Comparison of ENCODE assay signal across 1 cellular context in the genomic region with DNA sequence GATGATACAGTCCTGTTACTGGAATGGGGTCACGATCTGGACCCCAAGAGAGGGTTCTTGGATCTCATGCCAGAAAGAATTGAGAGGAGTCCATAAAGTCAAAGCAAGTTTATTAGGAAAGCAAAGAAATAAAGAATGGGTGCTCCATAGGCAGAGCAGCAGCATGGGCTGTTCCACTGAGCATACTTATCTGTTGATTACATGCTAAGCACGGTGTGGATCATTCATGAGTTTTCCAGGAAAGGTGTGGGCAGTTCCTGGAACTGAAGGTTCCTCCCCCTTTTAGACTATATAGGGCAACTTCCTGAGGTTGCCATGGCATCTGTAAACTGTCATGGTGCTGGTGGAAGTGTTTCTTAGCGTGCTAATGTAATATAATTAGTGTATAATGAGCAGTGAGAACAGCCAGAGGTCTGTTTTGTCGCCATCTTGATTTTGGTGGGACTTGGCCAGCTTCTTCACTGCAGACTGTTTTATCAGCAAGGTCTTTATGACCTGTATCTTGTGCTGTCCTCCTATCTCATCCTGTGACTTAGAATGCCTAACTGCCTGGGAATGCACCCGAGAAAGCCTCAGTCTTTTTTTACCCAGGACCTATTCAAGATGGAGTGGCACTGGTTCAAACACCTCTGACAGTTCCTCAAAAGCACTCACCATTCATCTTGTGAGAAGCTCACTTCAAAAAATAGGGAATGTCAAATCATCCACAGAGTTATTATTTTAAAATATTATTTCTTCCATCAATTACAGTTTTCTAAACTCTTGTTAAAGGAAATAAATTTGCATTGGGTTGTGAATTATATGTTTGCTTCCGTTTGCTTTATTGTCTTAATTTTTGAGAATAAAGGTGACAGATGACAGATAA.
A peak's percentile ranks its signal among the peaks of the same experiment; 100 is the strongest.
TF ChIP-seq lines count a peak whose summit lies in the region.

No MANE protein-coding gene starts in this region.

TF ChIP-seq in K562, 482 proteins besides CTCF, POLR2A, EP300 and RAD21 (continued from another document and continues in another):
- TF ChIP-seq, protein P1, sequence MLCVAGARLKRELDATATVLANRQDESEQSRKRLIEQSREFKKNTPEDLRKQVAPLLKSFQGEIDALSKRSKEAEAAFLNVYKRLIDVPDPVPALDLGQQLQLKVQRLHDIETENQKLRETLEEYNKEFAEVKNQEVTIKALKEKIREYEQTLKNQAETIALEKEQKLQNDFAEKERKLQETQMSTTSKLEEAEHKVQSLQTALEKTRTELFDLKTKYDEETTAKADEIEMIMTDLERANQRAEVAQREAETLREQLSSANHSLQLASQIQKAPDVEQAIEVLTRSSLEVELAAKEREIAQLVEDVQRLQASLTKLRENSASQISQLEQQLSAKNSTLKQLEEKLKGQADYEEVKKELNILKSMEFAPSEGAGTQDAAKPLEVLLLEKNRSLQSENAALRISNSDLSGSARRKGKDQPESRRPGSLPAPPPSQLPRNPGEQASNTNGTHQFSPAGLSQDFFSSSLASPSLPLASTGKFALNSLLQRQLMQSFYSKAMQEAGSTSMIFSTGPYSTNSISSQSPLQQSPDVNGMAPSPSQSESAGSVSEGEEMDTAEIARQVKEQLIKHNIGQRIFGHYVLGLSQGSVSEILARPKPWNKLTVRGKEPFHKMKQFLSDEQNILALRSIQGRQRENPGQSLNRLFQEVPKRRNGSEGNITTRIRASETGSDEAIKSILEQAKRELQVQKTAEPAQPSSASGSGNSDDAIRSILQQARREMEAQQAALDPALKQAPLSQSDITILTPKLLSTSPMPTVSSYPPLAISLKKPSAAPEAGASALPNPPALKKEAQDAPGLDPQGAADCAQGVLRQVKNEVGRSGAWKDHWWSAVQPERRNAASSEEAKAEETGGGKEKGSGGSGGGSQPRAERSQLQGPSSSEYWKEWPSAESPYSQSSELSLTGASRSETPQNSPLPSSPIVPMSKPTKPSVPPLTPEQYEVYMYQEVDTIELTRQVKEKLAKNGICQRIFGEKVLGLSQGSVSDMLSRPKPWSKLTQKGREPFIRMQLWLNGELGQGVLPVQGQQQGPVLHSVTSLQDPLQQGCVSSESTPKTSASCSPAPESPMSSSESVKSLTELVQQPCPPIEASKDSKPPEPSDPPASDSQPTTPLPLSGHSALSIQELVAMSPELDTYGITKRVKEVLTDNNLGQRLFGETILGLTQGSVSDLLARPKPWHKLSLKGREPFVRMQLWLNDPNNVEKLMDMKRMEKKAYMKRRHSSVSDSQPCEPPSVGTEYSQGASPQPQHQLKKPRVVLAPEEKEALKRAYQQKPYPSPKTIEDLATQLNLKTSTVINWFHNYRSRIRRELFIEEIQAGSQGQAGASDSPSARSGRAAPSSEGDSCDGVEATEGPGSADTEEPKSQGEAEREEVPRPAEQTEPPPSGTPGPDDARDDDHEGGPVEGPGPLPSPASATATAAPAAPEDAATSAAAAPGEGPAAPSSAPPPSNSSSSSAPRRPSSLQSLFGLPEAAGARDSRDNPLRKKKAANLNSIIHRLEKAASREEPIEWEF (CRISPR knock-in tag; IDR thresholded peaks at IDR 0.05) = peak; percentile 99
- TF ChIP-seq CAMTA2 (CRISPR knock-in tag; conservative IDR thresholded peaks at IDR 0.05) = peak; percentile 96
- TF ChIP-seq L3MBTL2 (IDR thresholded peaks at IDR 0.05) = peak; percentile 76
- TF ChIP-seq TBL1XR1 (IDR thresholded peaks at IDR 0.05; ENCODE audit: low read length in 2 of 2) = peak in 1 of 2 experiments; percentile 83; a peak in 2 of 4 replicates
- TF ChIP-seq HDGF (IDR thresholded peaks at IDR 0.05) = no peak
- no peak for TF ChIP-seq HMGN3 (IDR thresholded peaks at IDR 0.05; ENCODE audit: borderline replicate concordance, extremely low read depth, insufficient read length, low read depth, low read length)
- TF ChIP-seq, protein P2, sequence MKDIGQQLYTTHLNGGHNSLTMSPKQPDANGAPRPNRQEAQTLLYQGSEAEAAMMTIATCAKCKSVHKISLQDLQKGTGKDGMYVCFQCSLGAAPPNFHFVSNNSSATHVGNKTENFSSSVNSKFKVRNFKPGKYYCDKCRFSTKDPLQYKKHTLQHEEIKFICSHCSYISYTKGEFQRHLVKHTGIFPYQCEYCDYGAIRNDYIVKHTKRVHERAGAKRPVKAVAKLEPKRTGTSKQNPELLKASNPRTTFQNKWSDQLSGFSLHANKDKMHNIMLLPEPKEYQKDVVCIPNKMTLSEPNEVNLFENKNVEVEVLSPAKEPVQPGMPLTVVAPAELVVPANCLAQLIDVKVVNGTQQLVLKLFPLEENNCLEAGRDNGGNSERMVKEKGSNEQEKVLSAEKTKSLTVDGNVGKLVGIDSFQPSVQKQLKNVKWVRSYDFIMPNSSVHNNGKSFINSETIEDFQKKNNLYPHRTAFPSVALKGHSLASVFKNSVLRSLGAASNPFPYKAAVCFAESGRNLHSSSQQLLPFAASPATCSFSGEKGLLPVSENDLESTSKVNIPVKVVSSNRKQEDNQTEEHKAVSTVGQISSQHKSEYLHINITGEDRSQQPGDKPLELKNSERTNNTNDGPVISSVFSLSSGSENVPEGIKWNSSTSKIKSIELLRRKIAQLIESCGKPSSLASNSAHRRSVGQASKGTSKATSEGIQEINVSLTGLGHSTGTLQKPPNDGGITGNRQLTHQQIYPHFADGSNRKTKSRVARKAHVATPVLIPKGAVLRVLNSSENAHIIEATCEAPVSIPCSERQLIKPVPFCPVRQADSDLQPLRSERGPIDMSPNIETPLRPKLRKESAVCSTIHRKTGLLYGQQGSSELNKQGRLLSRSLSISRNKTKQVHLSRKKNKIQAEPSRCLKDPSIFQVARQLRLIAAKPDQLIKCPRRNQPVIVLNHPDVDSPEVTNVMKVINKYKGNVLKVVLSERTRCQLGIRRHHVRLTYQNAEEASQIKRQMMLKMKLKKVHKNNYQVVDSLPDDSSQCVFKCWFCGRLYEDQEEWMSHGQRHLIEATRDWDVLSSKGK (CRISPR knock-in tag; IDR thresholded peaks at IDR 0.05) = peak; percentile 89
- peak; percentile 95 for TF ChIP-seq RHOXF2B (CRISPR knock-in tag; conservative IDR thresholded peaks at IDR 0.05)
- TF ChIP-seq, protein P3, sequence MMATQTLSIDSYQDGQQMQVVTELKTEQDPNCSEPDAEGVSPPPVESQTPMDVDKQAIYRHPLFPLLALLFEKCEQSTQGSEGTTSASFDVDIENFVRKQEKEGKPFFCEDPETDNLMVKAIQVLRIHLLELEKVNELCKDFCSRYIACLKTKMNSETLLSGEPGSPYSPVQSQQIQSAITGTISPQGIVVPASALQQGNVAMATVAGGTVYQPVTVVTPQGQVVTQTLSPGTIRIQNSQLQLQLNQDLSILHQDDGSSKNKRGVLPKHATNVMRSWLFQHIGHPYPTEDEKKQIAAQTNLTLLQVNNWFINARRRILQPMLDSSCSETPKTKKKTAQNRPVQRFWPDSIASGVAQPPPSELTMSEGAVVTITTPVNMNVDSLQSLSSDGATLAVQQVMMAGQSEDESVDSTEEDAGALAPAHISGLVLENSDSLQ (IDR thresholded peaks at IDR 0.05) = peak; percentile 68
- no peak for TF ChIP-seq ZNF263 (CRISPR knock-in tag; IDR thresholded peaks at IDR 0.05; ENCODE audit: borderline replicate concordance)
- peak; percentile 82 for TF ChIP-seq FOSL1 (tag; conservative IDR thresholded peaks at IDR 0.05)
- TF ChIP-seq, protein P4, sequence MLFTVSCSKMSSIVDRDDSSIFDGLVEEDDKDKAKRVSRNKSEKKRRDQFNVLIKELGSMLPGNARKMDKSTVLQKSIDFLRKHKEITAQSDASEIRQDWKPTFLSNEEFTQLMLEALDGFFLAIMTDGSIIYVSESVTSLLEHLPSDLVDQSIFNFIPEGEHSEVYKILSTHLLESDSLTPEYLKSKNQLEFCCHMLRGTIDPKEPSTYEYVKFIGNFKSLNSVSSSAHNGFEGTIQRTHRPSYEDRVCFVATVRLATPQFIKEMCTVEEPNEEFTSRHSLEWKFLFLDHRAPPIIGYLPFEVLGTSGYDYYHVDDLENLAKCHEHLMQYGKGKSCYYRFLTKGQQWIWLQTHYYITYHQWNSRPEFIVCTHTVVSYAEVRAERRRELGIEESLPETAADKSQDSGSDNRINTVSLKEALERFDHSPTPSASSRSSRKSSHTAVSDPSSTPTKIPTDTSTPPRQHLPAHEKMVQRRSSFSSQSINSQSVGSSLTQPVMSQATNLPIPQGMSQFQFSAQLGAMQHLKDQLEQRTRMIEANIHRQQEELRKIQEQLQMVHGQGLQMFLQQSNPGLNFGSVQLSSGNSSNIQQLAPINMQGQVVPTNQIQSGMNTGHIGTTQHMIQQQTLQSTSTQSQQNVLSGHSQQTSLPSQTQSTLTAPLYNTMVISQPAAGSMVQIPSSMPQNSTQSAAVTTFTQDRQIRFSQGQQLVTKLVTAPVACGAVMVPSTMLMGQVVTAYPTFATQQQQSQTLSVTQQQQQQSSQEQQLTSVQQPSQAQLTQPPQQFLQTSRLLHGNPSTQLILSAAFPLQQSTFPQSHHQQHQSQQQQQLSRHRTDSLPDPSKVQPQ (CRISPR knock-in tag; IDR thresholded peaks at IDR 0.05; ENCODE audit: borderline replicate concordance) = peak; percentile 95
- peak; percentile 99 for TF ChIP-seq ZNF76 (CRISPR knock-in tag; IDR thresholded peaks at IDR 0.05; ENCODE audit: borderline replicate concordance)
- peak; percentile 95 for TF ChIP-seq ZNF79 (CRISPR knock-in tag; IDR thresholded peaks at IDR 0.05; ENCODE audit: low read depth)
- TF ChIP-seq SMAD4 (CRISPR knock-in tag; conservative IDR thresholded peaks at IDR 0.05) = peak; percentile 100
- peak; percentile 93 for TF ChIP-seq POLR2H (tag; IDR thresholded peaks at IDR 0.05; ENCODE audit: low read depth)
- TF ChIP-seq DPF2 (IDR thresholded peaks at IDR 0.05) = peak; percentile 92
- TF ChIP-seq, protein P5, sequence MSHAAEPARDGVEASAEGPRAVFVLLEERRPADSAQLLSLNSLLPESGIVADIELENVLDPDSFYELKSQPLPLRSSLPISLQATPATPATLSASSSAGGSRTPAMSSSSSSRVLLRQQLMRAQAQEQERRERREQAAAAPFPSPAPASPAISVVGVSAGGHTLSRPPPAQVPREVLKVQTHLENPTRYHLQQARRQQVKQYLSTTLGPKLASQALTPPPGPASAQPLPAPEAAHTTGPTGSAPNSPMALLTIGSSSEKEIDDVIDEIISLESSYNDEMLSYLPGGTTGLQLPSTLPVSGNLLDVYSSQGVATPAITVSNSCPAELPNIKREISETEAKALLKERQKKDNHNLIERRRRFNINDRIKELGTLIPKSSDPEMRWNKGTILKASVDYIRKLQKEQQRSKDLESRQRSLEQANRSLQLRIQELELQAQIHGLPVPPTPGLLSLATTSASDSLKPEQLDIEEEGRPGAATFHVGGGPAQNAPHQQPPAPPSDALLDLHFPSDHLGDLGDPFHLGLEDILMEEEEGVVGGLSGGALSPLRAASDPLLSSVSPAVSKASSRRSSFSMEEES (CRISPR knock-in tag; IDR thresholded peaks at IDR 0.05) = peak; percentile 75
- peak; percentile 94 for TF ChIP-seq GATAD2A (IDR thresholded peaks at IDR 0.05)
- TF ChIP-seq ZC3H4 (CRISPR knock-in tag; IDR thresholded peaks at IDR 0.05; ENCODE audit: borderline replicate concordance) = no peak
- TF ChIP-seq, protein P6, sequence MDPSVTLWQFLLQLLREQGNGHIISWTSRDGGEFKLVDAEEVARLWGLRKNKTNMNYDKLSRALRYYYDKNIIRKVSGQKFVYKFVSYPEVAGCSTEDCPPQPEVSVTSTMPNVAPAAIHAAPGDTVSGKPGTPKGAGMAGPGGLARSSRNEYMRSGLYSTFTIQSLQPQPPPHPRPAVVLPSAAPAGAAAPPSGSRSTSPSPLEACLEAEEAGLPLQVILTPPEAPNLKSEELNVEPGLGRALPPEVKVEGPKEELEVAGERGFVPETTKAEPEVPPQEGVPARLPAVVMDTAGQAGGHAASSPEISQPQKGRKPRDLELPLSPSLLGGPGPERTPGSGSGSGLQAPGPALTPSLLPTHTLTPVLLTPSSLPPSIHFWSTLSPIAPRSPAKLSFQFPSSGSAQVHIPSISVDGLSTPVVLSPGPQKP (CRISPR knock-in tag; IDR thresholded peaks at IDR 0.05) = no peak
- TF ChIP-seq NCOA1 (IDR thresholded peaks at IDR 0.05; ENCODE audit: low read depth) = peak; percentile 65; the same call in 1 of the 2 replicates
- TF ChIP-seq ZNF282 (CRISPR knock-in tag; IDR thresholded peaks at IDR 0.05) = no peak
- TF ChIP-seq RBM34 (IDR thresholded peaks at IDR 0.05; ENCODE audit: borderline replicate concordance, insufficient read depth, low read length) = no peak
- TF ChIP-seq ZNF384 (IDR thresholded peaks at IDR 0.05; ENCODE audit: low read depth, low read length) = no peak
- no peak; the same call in 1 of the 2 replicates for TF ChIP-seq NBN (IDR thresholded peaks at IDR 0.05; ENCODE audit: low read depth)
- no peak for TF ChIP-seq CBX1 (IDR thresholded peaks at IDR 0.05; ENCODE audit: low read depth)
- TF ChIP-seq POLR2B (IDR thresholded peaks at IDR 0.05; ENCODE audit: low read depth, partially characterized antibody) = peak; percentile 56
